In genomic region chr1:21638531-21639341, GRCh38 we compare ENCODE assay signal across 10 cellular contexts. TPM values are rescaled to one million over a fixed set of nuclear protein-coding genes. Genes with fewer than 3 reads are reported as not detected.
A peak's percentile ranks its signal among the peaks of the same experiment; 100 is the strongest.
DNase-seq lines count a peak whose midpoint lies in the region; ATAC-seq and TF ChIP-seq lines count a peak whose summit lies in the region.
"Had no signal": no experiment of that assay in that cellular context is flagged by ENCODE, and none has a peak within 500 bp of the region (broad histone marks: within the 10 kb centered on the region; RNA-seq: fewer than 3 reads in every experiment).

No MANE protein-coding gene starts in this region.

- intact Hi-C loops in stomach (cut with DNase I; ENCODE audit: low total_unique reads): no loop called here

- CTCF ChIA-PET in RWPE1 (lab: Yijun Ruan, JAX): interaction anchor here (1.6 kb wide), 1 partner anchor 20 kb away, joined by 13 read pairs; no protein-coding TSS in a partner anchor

- H3K27me3 ChIP-seq in foreskin keratinocyte (peaks cover 6% of the 10 kb centered on the region), stomach (peaks cover 0 to 18% (median 0%) of the 10 kb centered on the region in 3 donors)
- H3K27me3 ChIP-seq: right lobe of liver had no signal

- TF ChIP-seq EP300 in stomach (IDR thresholded peaks at IDR 0.05): no peak

- TF ChIP-seq CTCF in RWPE1 (conservative IDR thresholded peaks at IDR 0.05; ENCODE audit: low read depth): no peak
- no peak for TF ChIP-seq CTCF in foreskin keratinocyte (conservative IDR thresholded peaks at IDR 0.05)
- no peak for TF ChIP-seq CTCF in stomach (IDR thresholded peaks at IDR 0.05)

- ATAC-seq in foreskin keratinocyte (peak; percentile 85), HG03139 (IDR thresholded peaks at IDR 0.05; ENCODE audit: unreplicated experiment) (no peak)

- POLR2A ChIA-PET in RWPE1 (lab: Yijun Ruan, JAX; ENCODE audit: low non-redundant PET): no interaction called here

- DNase-seq in activated CD4-positive, alpha-beta T cell treated with anti-CD3 and anti-CD28 coated beads, Interleukin-2, amount 50 U/mL, for 48 hours: peak; percentile 16 to 33
- no peak for DNase-seq in activated CD4-positive, alpha-beta T cell treated with anti-CD3 and anti-CD28 coated beads, Interleukin-2, amount 50 U/mL, for 4 hours
- DNase-seq in RWPE1 (ENCODE audit: low spot score): peak; percentile 90
- DNase-seq in foreskin keratinocyte: peak; percentile 73 to 82
- DNase-seq in stomach: peak; percentile 74
- no peak for DNase-seq in NCI-H82 (lab: John Stamatoyannopoulos, UW)
- DNase-seq in SW 1271 (lab: John Stamatoyannopoulos, UW): no peak

- no peak for TF ChIP-seq POLR2A in stomach (IDR thresholded peaks at IDR 0.05)

- 11 to 29% (median 16%) methylated on average over 9 to 10 of the region's 10 CpGs for WGBS in stomach, 5 donors

- H3K4me1 ChIP-seq in foreskin keratinocyte (peaks cover 9% of the 10 kb centered on the region), stomach (peaks cover 19 to 48% (median 30%) of the 10 kb centered on the region in 4 donors)

- H3K36me3 ChIP-seq in stomach: no peaks in the 10 kb centered on the region
- H3K36me3 ChIP-seq: right lobe of liver had no signal

- no peak overlapping the region for H3K4me3 ChIP-seq in stomach
- H3K4me3 ChIP-seq: right lobe of liver had no signal

- H3K27ac ChIP-seq in RWPE1 (peak overlapping the region; percentile 85), foreskin keratinocyte (no peak overlapping the region), stomach (peak overlapping the region; percentile 37 to 89 (median 80))
- H3K27ac ChIP-seq: KMS-11, right lobe of liver had no signal

- no peaks in the 10 kb centered on the region for H3K9me3 ChIP-seq in stomach
- H3K9me3 ChIP-seq: right lobe of liver had no signal

RNA-seq across cellular contexts. Expression of gene RAP1GAP, which starts 30.4 kb away (rescaled TPM):
- total RNA-seq in foreskin keratinocyte: 0.63 and 1.0 TPM in 2 replicates
- 0.57 and 1.2 TPM in 2 replicates for polyA plus RNA-seq in foreskin keratinocyte
- total RNA-seq in stomach: 100 to 1,000 TPM in 1 of 5 donors, 10 to 100 TPM in 4; 21.1 to 117 (median 60.6) TPM
- 10 to 100 TPM; 48.6 to 98.3 (median 57.9) TPM for polyA plus RNA-seq in stomach

Comparison
In these comparisons a context has a peak if more than half of its experiments do, and no peak if none do; other contexts are left out.
1. DNase-seq: peak in activated CD4-positive, alpha-beta T cell treated with anti-CD3 and anti-CD28 coated beads, Interleukin-2, amount 50 U/mL, for 48 hours (2 of 2), RWPE1 (single experiment), foreskin keratinocyte (2 of 2) and stomach (single experiment); none in activated CD4-positive, alpha-beta T cell treated with anti-CD3 and anti-CD28 coated beads, Interleukin-2, amount 50 U/mL, for 4 hours (0 of 2), NCI-H82 (single experiment) and SW 1271 (0 of 2).
2. RNA of gene RAP1GAP, which starts 30.4 kb away (total RNA-seq): 21.1 to 117 TPM in stomach; 0.63 to 1.0 TPM in foreskin keratinocyte; every median in the first group is over 10 times any median in the second.